Comparison of ENCODE assay signal across 14 cellular contexts in the genomic region with DNA sequence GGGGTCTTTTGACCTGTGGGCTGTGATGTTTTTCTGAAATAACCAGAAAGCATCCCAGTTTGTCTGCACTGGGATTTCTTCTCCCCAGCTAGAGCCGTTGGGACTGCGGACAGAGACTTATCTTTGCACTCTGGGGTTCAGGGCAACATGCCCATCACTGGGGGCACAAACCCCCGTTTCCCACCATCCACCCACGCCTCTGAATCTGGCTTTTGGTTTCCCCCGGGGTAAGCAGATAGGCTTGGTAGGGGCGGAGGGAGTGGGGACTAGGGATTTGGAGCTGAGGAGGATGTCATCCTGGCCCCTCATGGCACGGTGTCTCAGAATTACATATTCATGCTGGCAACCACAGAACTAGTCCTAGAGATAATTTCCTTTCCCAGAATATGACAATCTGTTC.
"Had no signal": no experiment of that assay in that cellular context is flagged by ENCODE, and none has a peak within 500 bp of the region (broad histone marks: within the 10 kb centered on the region; RNA-seq: fewer than 3 reads in every experiment).

No MANE protein-coding gene starts in this region.

- ATAC-seq: activated CD8-positive, alpha-beta T cell treated with anti-CD3 and anti-CD28 coated beads, Interleukin-2, amount 10 ng/mL, durations not matched to agents 7 days and 5 days; lower lobe of right lung; natural killer cell had no signal

- H3K9me3 Mint-ChIP-seq: natural killer cell had no signal

- H3K36me3 Mint-ChIP-seq: natural killer cell had no signal

- FAIRE-seq: endothelial cell of umbilical vein had no signal

- DNase-seq: activated CD4-positive, alpha-beta T cell treated with anti-CD3 and anti-CD28 coated beads for 4 hours; activated CD8-positive, alpha-beta T cell treated with anti-CD3 and anti-CD28 coated beads, Interleukin-2, amount 10 ng/mL, durations not matched to agents 7 days and 5 days; anterior cingulate cortex; effector CD8-positive, alpha-beta T cell; esophagus squamous epithelium; lower lobe of right lung; natural killer cell; sigmoid colon; stimulated activated CD4-positive, alpha-beta T cell treated with anti-CD3 and anti-CD28 coated beads, Interleukin-4, amount 100 ng/mL, for 4 hours; stimulated activated naive CD4-positive, alpha-beta T cell treated with Interleukin-2 at 50 U/mL for 16 hours; thyroid gland; uterus; WERI-Rb-1 had no signal

- H3K4me3 Mint-ChIP-seq: activated CD8-positive, alpha-beta T cell treated with anti-CD3 and anti-CD28 coated beads, Interleukin-2, amount 10 ng/mL, durations not matched to agents 7 days and 5 days; natural killer cell had no signal

- H3K27ac Mint-ChIP-seq: natural killer cell had no signal
